In the genomic region with DNA sequence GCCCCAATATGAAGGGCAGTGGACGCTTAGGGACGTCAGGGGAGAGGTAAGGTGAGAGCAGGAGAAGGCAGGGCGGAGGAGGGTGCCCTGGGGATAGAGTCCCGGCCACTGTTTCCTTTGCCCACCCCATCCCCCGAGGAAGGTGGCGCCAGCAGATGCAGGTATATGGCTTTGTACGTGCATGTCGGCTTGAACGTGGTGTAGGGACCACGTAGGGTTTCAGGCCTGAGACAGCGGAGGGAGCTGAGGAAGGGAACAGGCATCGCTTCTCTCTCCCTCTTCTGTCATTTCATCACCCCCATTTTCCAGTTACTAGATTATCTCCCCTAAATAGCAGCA, we compare ENCODE assay signal across 8 cellular contexts.
DNase-seq lines count a peak whose midpoint lies in the region; ATAC-seq, FAIRE-seq and TF ChIP-seq lines count a peak whose summit lies in the region.

No MANE protein-coding gene starts in this region.

- peaks cover 14% of the 10 kb centered on the region for H3K4me1 Mint-ChIP-seq in astrocyte (ENCODE audit: low read depth, unreplicated experiment)

- H3K79me2 ChIP-seq in astrocyte (ENCODE audit: insufficient read depth, low read length): no peaks in the 10 kb centered on the region

- no peak overlapping the region for H3K27ac Mint-ChIP-seq in astrocyte (ENCODE audit: unreplicated experiment)

- no peaks in the 10 kb centered on the region for H3K9me3 ChIP-seq in astrocyte (ENCODE audit: insufficient read depth, low read depth, low read length)
- H3K9me3 ChIP-seq in mucosa of descending colon: no peaks in the 10 kb centered on the region

- FAIRE-seq in astrocyte (lab: Jason Lieb, UNC): no peak

- peaks cover 12% of the 10 kb centered on the region for H3K4me1 ChIP-seq in astrocyte (ENCODE audit: insufficient read depth, low read length)
- H3K4me1 ChIP-seq in mucosa of descending colon (ENCODE audit: low read depth): peaks cover 8% of the 10 kb centered on the region

- no peaks in the 10 kb centered on the region for H3K27me3 ChIP-seq in astrocyte (ENCODE audit: insufficient read depth, low read length)

- no peak overlapping the region for H3K27ac ChIP-seq in astrocyte (ENCODE audit: low read depth, low read length)

- peak overlapping the region; percentile 50 for H3K4me3 Mint-ChIP-seq in astrocyte (ENCODE audit: unreplicated experiment)

- peak overlapping the region; percentile 83 for H3K4me2 ChIP-seq in astrocyte (ENCODE audit: low read length)

- no peaks in the 10 kb centered on the region for H3K36me3 ChIP-seq in astrocyte (ENCODE audit: insufficient read depth, low read length)
- no peaks in the 10 kb centered on the region for H3K36me3 ChIP-seq in mucosa of descending colon (ENCODE audit: low read depth)

- peak; percentile 32 for ATAC-seq in HG03196 (IDR thresholded peaks at IDR 0.05; ENCODE audit: unreplicated experiment)
- peak; percentile 6 for ATAC-seq in mucosa of descending colon

- peak overlapping the region; percentile 83 for H2AFZ ChIP-seq in astrocyte (ENCODE audit: low read depth, low read length)

- no peaks in the 10 kb centered on the region for H3K27me3 Mint-ChIP-seq in astrocyte (ENCODE audit: low read depth, unreplicated experiment)

- intact Hi-C loops in mucosa of descending colon (cut with DNase I, micrococcal nuclease): no loop called here

- peak; percentile 2 for DNase-seq in stimulated activated CD4-positive, alpha-beta T cell treated with anti-CD3 and anti-CD28 coated beads, Interleukin-12 subunit alpha, Interleukin-12 subunit beta, amount 100 ng/mL, for 4 hours
- DNase-seq in stimulated activated CD4-positive, alpha-beta T cell treated with anti-CD3 and anti-CD28 coated beads, Interleukin-4, amount 100 ng/mL, for 24 hours: no peak
- DNase-seq in astrocyte (ENCODE audit: low read depth) (no peak), mucosa of descending colon (no peak), SIG-M5 treated with dmso at 0.1 percent for 504 hours (lab: John Stamatoyannopoulos, UW; ENCODE audit: unreplicated experiment) (no peak)
- DNase-seq in effector CD8-positive, alpha-beta T cell (lab: John Stamatoyannopoulos, UW): no peak
- no peak for DNase-seq in activated CD4-positive, alpha-beta T cell treated with anti-CD3 and anti-CD28 coated beads, Interleukin-2, amount 50 U/mL, for 1 hour

- no peaks in the 10 kb centered on the region for H4K20me1 ChIP-seq in astrocyte (ENCODE audit: insufficient read depth, low read length)

- no peaks in the 10 kb centered on the region for H3K36me3 Mint-ChIP-seq in astrocyte (ENCODE audit: low read depth, unreplicated experiment)

- H3K4me3 ChIP-seq in astrocyte (ENCODE audit: insufficient read depth, low read depth, low read length) (peak overlapping the region; percentile 46), mucosa of descending colon (no peak overlapping the region)

- no peak for TF ChIP-seq CTCF in astrocyte (IDR thresholded peaks at IDR 0.05; ENCODE audit: insufficient read depth, low read depth, low read length)
- TF ChIP-seq CTCF in mucosa of descending colon (IDR thresholded peaks at IDR 0.05): no peak

- no peaks in the 10 kb centered on the region for H3K9me3 Mint-ChIP-seq in astrocyte (ENCODE audit: unreplicated experiment)

- peak overlapping the region; percentile 71 for H3K9ac ChIP-seq in astrocyte (ENCODE audit: low read length)
